In the genomic region with DNA sequence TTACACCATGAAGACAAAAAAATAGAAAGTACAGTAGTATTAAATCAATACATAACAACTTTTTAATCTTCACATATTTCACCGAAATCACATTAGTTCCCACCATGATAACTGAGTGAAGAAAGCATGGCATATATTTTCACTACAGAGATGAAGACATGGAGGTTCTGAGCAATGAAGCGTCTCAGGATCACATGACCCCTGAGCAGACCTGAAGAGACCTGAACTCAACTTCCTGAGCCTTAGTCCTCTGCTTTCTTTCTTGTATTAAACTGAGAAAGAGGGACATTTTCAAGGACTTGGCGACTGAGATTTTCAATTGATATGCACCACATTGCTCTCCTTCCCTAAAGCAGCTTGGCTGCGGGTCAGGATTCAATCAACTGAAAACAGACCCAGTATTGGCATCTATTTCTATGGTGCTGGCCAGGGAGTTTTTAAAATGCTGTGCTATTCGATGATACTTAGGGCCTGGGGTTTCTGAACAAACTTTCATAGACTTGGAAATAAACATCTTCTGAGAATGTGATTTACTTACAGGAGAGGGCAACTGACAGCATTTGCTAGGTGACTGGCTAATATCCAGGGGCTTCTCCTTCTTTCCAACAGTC, we compare ENCODE assay signal across 28 cellular contexts.
A peak's percentile ranks its signal among the peaks of the same experiment; 100 is the strongest.
DNase-seq lines count a peak whose midpoint lies in the region; TF ChIP-seq lines count a peak whose summit lies in the region.
"Had no signal": no experiment of that assay in that cellular context is flagged by ENCODE, and none has a peak within 500 bp of the region (broad histone marks: within the 10 kb centered on the region; RNA-seq: fewer than 3 reads in every experiment).

No MANE protein-coding gene starts in this region.

- H3K27ac Mint-ChIP-seq in brain: peak overlapping the region in 4 of 5 experiments; percentile 74 to 95 (median 88)
- H3K27ac Mint-ChIP-seq: activated naive CD4-positive, alpha-beta T cell treated with anti-CD3 and anti-CD28 coated beads, Interleukin-2, amount 10 ng/mL, durations not matched to agents 7 days and 5 days; activated T-helper 1 cell treated with anti-CD3 and anti-CD28 coated beads, Interleukin-12 subunit alpha, Interleukin-12 subunit beta, Interleukin-2, Interleukin-4 antibody, amounts not matched to agents 30 ng/mL and 10 ng/mL and 1 ng/mL, durations not matched to agents 14 hours and 24 hours and 36 hours; CD4-positive, CD25-positive, alpha-beta regulatory T cell; dendritic cell treated with granulocyte-macrophage colony-stimulating factor and Interleukin-4, amounts not matched to agents 40 ng/mL and 50 ng/mL, for 4 days; endodermal cell; natural killer cell treated with Interleukin-12 subunit alpha and Interleukin-12 subunit beta and Interleukin-15 and Interleukin-18, amount 100 ng/mL, for 72 hours; stimulated activated naive B cell treated with anti-CD40 and anti-IgM and Interleukin-4, amounts not matched to agents 10 μg/mL and 1 μg/mL and 100 μg/mL, for 72 hours had no signal

- H3K27ac ChIP-seq in SK-N-MC (peak overlapping the region; percentile 70), layer of hippocampus (ENCODE audit: low read depth, low read length) (peak overlapping the region; percentile 31), stomach smooth muscle (ENCODE audit: low read length) (no peak overlapping the region)
- H3K27ac ChIP-seq: cardiac muscle cell, pancreas, PC-9, right lobe of liver, thoracic aorta had no signal

- H3K27me3 Mint-ChIP-seq in brain: no peaks in the 10 kb centered on the region
- H3K27me3 Mint-ChIP-seq: activated naive CD4-positive, alpha-beta T cell treated with anti-CD3 and anti-CD28 coated beads, Interleukin-2, amount 10 ng/mL, durations not matched to agents 7 days and 5 days; CD4-positive, CD25-positive, alpha-beta regulatory T cell; dendritic cell treated with granulocyte-macrophage colony-stimulating factor and Interleukin-4, amounts not matched to agents 40 ng/mL and 50 ng/mL, for 4 days; natural killer cell treated with Interleukin-12 subunit alpha and Interleukin-12 subunit beta and Interleukin-15 and Interleukin-18, amount 100 ng/mL, for 72 hours; stimulated activated naive B cell treated with anti-CD40 and anti-IgM and Interleukin-4, amounts not matched to agents 10 μg/mL and 1 μg/mL and 100 μg/mL, for 72 hours had no signal

- no peaks in the 10 kb centered on the region for H3K9me3 Mint-ChIP-seq in brain
- H3K9me3 Mint-ChIP-seq: activated T-helper 1 cell treated with anti-CD3 and anti-CD28 coated beads, Interleukin-12 subunit alpha, Interleukin-12 subunit beta, Interleukin-2, Interleukin-4 antibody, amounts not matched to agents 30 ng/mL and 10 ng/mL and 1 ng/mL, durations not matched to agents 14 hours and 24 hours and 36 hours; dendritic cell treated with granulocyte-macrophage colony-stimulating factor and Interleukin-4, amounts not matched to agents 40 ng/mL and 50 ng/mL, for 4 days; endodermal cell; stimulated activated naive B cell treated with anti-CD40 and anti-IgM and Interleukin-4, amounts not matched to agents 10 μg/mL and 1 μg/mL and 100 μg/mL, for 72 hours had no signal

- no peak overlapping the region for H3K4me3 ChIP-seq in SK-N-MC
- peak overlapping the region; percentile 6 to 36 for H3K4me3 ChIP-seq in stomach smooth muscle (ENCODE audit: low read length in 2 of 2)
- H3K4me3 ChIP-seq: cardiac muscle cell, pancreas, PC-9, right lobe of liver, thoracic aorta had no signal

- no peak for DNase-seq in SK-N-MC (ENCODE audit: low read depth, low spot score)
- no peak for DNase-seq in hepatic stellate cell (ENCODE audit: low spot score)
- DNase-seq in stimulated activated CD4-positive, alpha-beta T cell treated with anti-CD3 and anti-CD28 coated beads, Interleukin-2, amount 100 ng/mL, for 24 hours: no peak
- no peak for DNase-seq in occipital lobe (lab: John Stamatoyannopoulos, UW)
- no peak for DNase-seq in NCI-H526 treated with DMSO at 0.1 percent for 48 hours (lab: John Stamatoyannopoulos, UW)
- DNase-seq: activated CD4-positive, alpha-beta T cell treated with anti-CD3 and anti-CD28 coated beads, Interleukin-2, amount 50 U/mL, for 4 hours; activated naive CD4-positive, alpha-beta T cell treated with anti-CD3 and anti-CD28 coated beads, Interleukin-2, amount 10 ng/mL, durations not matched to agents 7 days and 5 days; CD4-positive, CD25-positive, alpha-beta regulatory T cell; endodermal cell; foreskin melanocyte; HCEC 1CT; islet precursor cell; NCI-H1694; NCI-H510A treated with DMSO at 0.1 percent for 48 hours; pancreas; PC-9; right lobe of liver; SHP77; stimulated activated naive B cell treated with anti-CD40 and anti-IgM and Interleukin-4, amounts not matched to agents 10 μg/mL and 1 μg/mL and 100 μg/mL, for 72 hours; T1000 had no signal

- H3K9ac ChIP-seq in SK-N-MC (ENCODE audit: insufficient read length) (no peak overlapping the region), stomach smooth muscle (ENCODE audit: low read length in 2 of 2) (peak overlapping the region in 1 of 2 donors; percentile 13)

- H3K4me1 ChIP-seq in stomach smooth muscle (ENCODE audit: control insufficient read depth, insufficient read depth, low read length): peaks cover 7% of the 10 kb centered on the region
- H3K4me1 ChIP-seq: pancreas, right lobe of liver had no signal

- TF ChIP-seq CTCF in brain (conservative IDR thresholded peaks at IDR 0.05): no peak

- no peaks in the 10 kb centered on the region for H3K36me3 Mint-ChIP-seq in brain
- H3K36me3 Mint-ChIP-seq: activated naive CD4-positive, alpha-beta T cell treated with anti-CD3 and anti-CD28 coated beads, Interleukin-2, amount 10 ng/mL, durations not matched to agents 7 days and 5 days; CD4-positive, CD25-positive, alpha-beta regulatory T cell; natural killer cell treated with Interleukin-12 subunit alpha and Interleukin-12 subunit beta and Interleukin-15 and Interleukin-18, amount 100 ng/mL, for 72 hours; stimulated activated naive B cell treated with anti-CD40 and anti-IgM and Interleukin-4, amounts not matched to agents 10 μg/mL and 1 μg/mL and 100 μg/mL, for 72 hours had no signal

- H3K27me3 ChIP-seq in layer of hippocampus (ENCODE audit: control insufficient read depth, insufficient read depth, low read length) (no peaks in the 10 kb centered on the region), stomach smooth muscle (ENCODE audit: control insufficient read depth in 1 of 2, insufficient read depth in 2 of 2, low read length in 2 of 2) (no peaks in the 10 kb centered on the region)
- H3K27me3 ChIP-seq: cardiac muscle cell, pancreas, right lobe of liver had no signal

- H3K9me3 ChIP-seq in SK-N-MC (ENCODE audit: low read depth, low read length) (no peaks in the 10 kb centered on the region), stomach smooth muscle (ENCODE audit: control insufficient read depth in 2 of 2, low read length in 2 of 2) (no peaks in the 10 kb centered on the region)
- H3K9me3 ChIP-seq: pancreas, right lobe of liver, thoracic aorta had no signal

- H3K4me1 Mint-ChIP-seq in brain: peaks cover 50% of the 10 kb centered on the region
- H3K4me1 Mint-ChIP-seq: activated naive CD4-positive, alpha-beta T cell treated with anti-CD3 and anti-CD28 coated beads, Interleukin-2, amount 10 ng/mL, durations not matched to agents 7 days and 5 days; CD4-positive, CD25-positive, alpha-beta regulatory T cell; stimulated activated naive B cell treated with anti-CD40 and anti-IgM and Interleukin-4, amounts not matched to agents 10 μg/mL and 1 μg/mL and 100 μg/mL, for 72 hours had no signal

- H3K36me3 ChIP-seq in SK-N-MC (ENCODE audit: insufficient read depth, low read length): no peaks in the 10 kb centered on the region
- no peaks in the 10 kb centered on the region for H3K36me3 ChIP-seq in stomach smooth muscle (ENCODE audit: control insufficient read depth in 2 of 2, insufficient read depth in 2 of 2, low read length in 2 of 2)
- H3K36me3 ChIP-seq: cardiac muscle cell, pancreas, right lobe of liver, thoracic aorta had no signal

- H3K4me3 Mint-ChIP-seq in brain: peak overlapping the region in 4 of 5 experiments; percentile 11 to 79 (median 58)
- H3K4me3 Mint-ChIP-seq: activated naive CD4-positive, alpha-beta T cell treated with anti-CD3 and anti-CD28 coated beads, Interleukin-2, amount 10 ng/mL, durations not matched to agents 7 days and 5 days; activated T-helper 1 cell treated with anti-CD3 and anti-CD28 coated beads, Interleukin-12 subunit alpha, Interleukin-12 subunit beta, Interleukin-2, Interleukin-4 antibody, amounts not matched to agents 30 ng/mL and 10 ng/mL and 1 ng/mL, durations not matched to agents 14 hours and 24 hours and 36 hours; CD4-positive, CD25-positive, alpha-beta regulatory T cell; dendritic cell treated with granulocyte-macrophage colony-stimulating factor and Interleukin-4, amounts not matched to agents 40 ng/mL and 50 ng/mL, for 4 days; endodermal cell; natural killer cell treated with Interleukin-12 subunit alpha and Interleukin-12 subunit beta and Interleukin-15 and Interleukin-18, amount 100 ng/mL, for 72 hours; stimulated activated naive B cell treated with anti-CD40 and anti-IgM and Interleukin-4, amounts not matched to agents 10 μg/mL and 1 μg/mL and 100 μg/mL, for 72 hours had no signal
